Comparison of ENCODE assay signal across 8 cellular contexts in genomic region chr3:184811663-184811998, GRCh38. TPM values are rescaled to one million over a fixed set of nuclear protein-coding genes. Genes with fewer than 3 reads are reported as not detected.
A peak's percentile ranks its signal among the peaks of the same experiment; 100 is the strongest.
DNase-seq lines count a peak whose midpoint lies in the region; ATAC-seq and TF ChIP-seq lines count a peak whose summit lies in the region.

No MANE protein-coding gene starts in this region.

- peaks cover 16% of the 10 kb centered on the region for H3K4me1 ChIP-seq in mesodermal cell (ENCODE audit: control insufficient read depth, insufficient read depth, low read length, poor library complexity, severe bottlenecking)

- no peaks in the 10 kb centered on the region for H3K27me3 Mint-ChIP-seq in activated naive CD4-positive, alpha-beta T cell treated with anti-CD3 and anti-CD28 coated beads, Interleukin-2, amount 50 U/mL, for 24 hours
- H3K27me3 Mint-ChIP-seq in type B pancreatic cell: no peaks in the 10 kb centered on the region

- peak overlapping the region; percentile 83 for H3K4me3 ChIP-seq in astrocyte of the spinal cord (ENCODE audit: low read depth, low read length)
- peak overlapping the region; percentile 60 for H3K4me3 ChIP-seq in mesodermal cell (ENCODE audit: extremely low read depth, insufficient read depth, low read length, poor library complexity, severe bottlenecking)

- no peak for DNase-seq in activated naive CD4-positive, alpha-beta T cell (lab: John Stamatoyannopoulos, UW)
- DNase-seq in astrocyte of the spinal cord (ENCODE audit: low read depth, low spot score): no peak
- no peak for DNase-seq in type B pancreatic cell (ENCODE audit: extremely low spot score, unreplicated experiment)
- no peak for DNase-seq in NCI-H2081 treated with DMSO at 0.1 percent for 48 hours (lab: John Stamatoyannopoulos, UW)
- DNase-seq in activated CD8-positive, alpha-beta memory T cell treated with anti-CD3 and anti-CD28 coated beads, Interleukin-2, amount 50 U/mL, for 48 hours: no peak

- peak overlapping the region; percentile 93 for H3K4me3 Mint-ChIP-seq in activated naive CD4-positive, alpha-beta T cell treated with anti-CD3 and anti-CD28 coated beads, Interleukin-2, amount 50 U/mL, for 24 hours
- H3K4me3 Mint-ChIP-seq in type B pancreatic cell: peak overlapping the region; percentile 100

- 0% methylated on average over 2 of the region's 3 CpGs; no CpG with 5 or more reads in 1 of the 2 experiments for WGBS in mesodermal cell (ENCODE audit: insufficient coverage in 2 of 2), 2 experiments

- no peaks in the 10 kb centered on the region for H3K9me3 Mint-ChIP-seq in activated naive CD4-positive, alpha-beta T cell treated with anti-CD3 and anti-CD28 coated beads, Interleukin-2, amount 50 U/mL, for 24 hours
- no peaks in the 10 kb centered on the region for H3K9me3 Mint-ChIP-seq in type B pancreatic cell

- peaks cover 5% of the 10 kb centered on the region for H3K36me3 ChIP-seq in mesodermal cell (ENCODE audit: control insufficient read depth, insufficient read depth, low read length)

- H3K9me3 ChIP-seq in mesodermal cell (ENCODE audit: control insufficient read depth, low read length): no peaks in the 10 kb centered on the region

- no peak for ATAC-seq in GM21367 (IDR thresholded peaks at IDR 0.05; ENCODE audit: unreplicated experiment)

- H3K36me3 Mint-ChIP-seq in activated naive CD4-positive, alpha-beta T cell treated with anti-CD3 and anti-CD28 coated beads, Interleukin-2, amount 50 U/mL, for 24 hours: peaks cover 4% of the 10 kb centered on the region
- no peaks in the 10 kb centered on the region for H3K36me3 Mint-ChIP-seq in type B pancreatic cell

- peaks cover 54% of the 10 kb centered on the region for H3K4me1 Mint-ChIP-seq in activated naive CD4-positive, alpha-beta T cell treated with anti-CD3 and anti-CD28 coated beads, Interleukin-2, amount 50 U/mL, for 24 hours
- H3K4me1 Mint-ChIP-seq in type B pancreatic cell (ENCODE audit: unreplicated experiment): peaks cover 6% of the 10 kb centered on the region

- H3K27ac ChIP-seq in mesodermal cell (ENCODE audit: low read depth, low read length, severe bottlenecking): no peak overlapping the region

- H3K27ac Mint-ChIP-seq in activated naive CD4-positive, alpha-beta T cell treated with anti-CD3 and anti-CD28 coated beads, Interleukin-2, amount 50 U/mL, for 24 hours: peak overlapping the region; percentile 96
- peak overlapping the region; percentile 93 for H3K27ac Mint-ChIP-seq in type B pancreatic cell

- TF ChIP-seq CTCF in astrocyte of the spinal cord (IDR thresholded peaks at IDR 0.05; ENCODE audit: low read depth, low read length): no peak
- no peak for TF ChIP-seq CTCF in type B pancreatic cell (conservative IDR thresholded peaks at IDR 0.05)

- in situ Hi-C loops in astrocyte of the spinal cord (cut with HindIII; ENCODE audit: low sequenced_read_pairs): no loop called here

RNA-seq across cellular contexts. Expression of gene VPS8, which starts 0.3 kb away (rescaled TPM):
- 32.2 TPM for polyA plus RNA-seq in mesodermal cell (2013, experiment 1 of 2)
- polyA plus RNA-seq in mesodermal cell (2013, experiment 2 of 2): 30.0 TPM
- total RNA-seq in type B pancreatic cell (ENCODE audit: low replicate concordance): 36.5 and 59.4 TPM in 2 replicates
